In the genomic region with DNA sequence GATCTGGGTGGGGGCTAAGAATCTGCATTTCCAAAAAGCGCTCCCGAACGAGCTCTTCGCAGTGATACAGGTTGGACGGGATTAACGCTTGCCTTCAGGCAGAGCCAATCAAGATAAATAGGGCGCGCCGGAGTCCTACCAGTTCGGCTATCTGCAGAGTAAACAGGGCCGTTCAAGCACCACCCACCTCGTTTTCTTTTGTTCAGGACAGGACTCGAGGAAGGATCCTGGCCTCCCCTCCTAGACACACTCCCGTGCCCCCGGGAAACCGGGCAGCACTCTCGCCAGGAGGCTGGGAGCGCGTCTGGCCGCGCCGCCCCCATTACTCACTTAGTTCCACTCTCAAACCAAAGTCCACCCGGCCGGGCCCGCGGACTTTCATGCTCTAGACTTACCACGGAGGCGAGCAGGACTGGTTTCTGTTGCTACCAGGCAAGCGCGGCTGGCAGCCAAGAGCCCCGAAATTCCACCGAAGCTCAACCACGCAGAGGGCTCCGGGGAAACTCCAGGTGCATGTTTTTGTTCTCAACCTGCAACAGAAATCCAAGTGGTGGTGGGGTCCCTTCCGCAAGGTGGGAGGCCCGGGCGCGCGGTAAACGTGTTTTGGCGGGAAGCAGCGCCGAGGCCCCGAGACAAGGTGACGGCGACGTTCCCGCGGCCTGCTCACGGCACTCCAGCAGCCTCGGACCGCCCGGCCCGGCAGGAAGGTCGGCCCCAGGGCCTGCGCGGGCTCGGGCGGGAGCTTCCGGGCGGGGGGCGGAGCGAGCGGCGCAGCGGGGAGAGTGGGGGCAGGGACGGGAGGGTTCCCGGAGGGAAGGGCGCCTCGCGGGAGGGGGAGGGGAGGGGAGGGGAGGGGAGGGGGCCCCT, we compare ENCODE assay signal across 8 cellular contexts. TPM values are rescaled to one million over a fixed set of nuclear protein-coding genes. Genes with fewer than 3 reads are reported as not detected.
DNase-seq lines count a peak whose midpoint lies in the region; ATAC-seq and TF ChIP-seq lines count a peak whose summit lies in the region.

No MANE protein-coding gene starts in this region.

- peak overlapping the region; percentile 94 for H3K27ac Mint-ChIP-seq in activated CD8-positive, alpha-beta T cell treated with anti-CD3 and anti-CD28 coated beads for 36 hours

- H3K4me3 ChIP-seq in effector memory CD4-positive, alpha-beta T cell (ENCODE audit: insufficient read depth, low read depth, low read length, poor library complexity, severe bottlenecking) = peak overlapping the region; percentile 63

- peak overlapping the region; percentile 95 for H3K27ac ChIP-seq in effector memory CD4-positive, alpha-beta T cell (ENCODE audit: insufficient read depth, low read length, poor library complexity, severe bottlenecking)

- H3K9me3 Mint-ChIP-seq in activated CD8-positive, alpha-beta T cell treated with anti-CD3 and anti-CD28 coated beads for 36 hours = no peaks in the 10 kb centered on the region

- H3K4me1 ChIP-seq in effector memory CD4-positive, alpha-beta T cell (ENCODE audit: control insufficient read depth, insufficient read depth, low read length, poor library complexity, severe bottlenecking) = peaks cover 49% of the 10 kb centered on the region

- intact Hi-C loops in activated CD8-positive, alpha-beta T cell treated with anti-CD3 and anti-CD28 coated beads for 36 hours (cut with micrococcal nuclease) = loop anchor here (5.0 kb wide), 1 partner anchor 34 kb away; no protein-coding TSS in a partner anchor

- ATAC-seq in GM18858 (IDR thresholded peaks at IDR 0.05; ENCODE audit: unreplicated experiment) = peak; percentile 21
- peak; percentile 57 for ATAC-seq in HG03045 (IDR thresholded peaks at IDR 0.05; ENCODE audit: unreplicated experiment)
- peak; percentile 68 for ATAC-seq in activated CD8-positive, alpha-beta T cell treated with anti-CD3 and anti-CD28 coated beads for 36 hours

- CTCF ChIA-PET in activated CD8-positive, alpha-beta T cell treated with anti-CD3 and anti-CD28 coated beads for 36 hours (lab: Charles Lee) = interaction anchor here (1.0 to 2.2 kb wide), 7 partner anchors 9 to 194 kb away, joined by 3 to 9 read pairs (median 3); no protein-coding TSS in a partner anchor

- peaks cover 64% of the 10 kb centered on the region for H3K4me1 Mint-ChIP-seq in activated CD8-positive, alpha-beta T cell treated with anti-CD3 and anti-CD28 coated beads for 36 hours (ENCODE audit: low read depth)

- peak overlapping the region; percentile 99 for H3K4me3 Mint-ChIP-seq in activated CD8-positive, alpha-beta T cell treated with anti-CD3 and anti-CD28 coated beads for 36 hours

- DNase-seq in 8988T (peak; percentile 73), NCI-H345 treated with DMSO at 0.1 percent for 48 hours (lab: John Stamatoyannopoulos, UW; ENCODE audit: unreplicated experiment) (peak; percentile 13), lung microvascular endothelial cell (ENCODE audit: low read depth in 2 of 2) (peak; percentile 76 to 84)
- DNase-seq in activated CD8-positive, alpha-beta T cell treated with anti-CD3 and anti-CD28 coated beads for 36 hours = peak; percentile 83
- DNase-seq in effector memory CD4-positive, alpha-beta T cell = peak; percentile 47 to 60 (median 57)
- peak; percentile 44 to 81 (median 69) for DNase-seq in stimulated activated CD4-positive, alpha-beta T cell treated with anti-CD3 and anti-CD28 coated beads, TNF-alpha, amount 100 ng/mL, for 24 hours (ENCODE audit: low read depth in 3 of 3)

- H3K27me3 ChIP-seq in effector memory CD4-positive, alpha-beta T cell (replicated peaks; ENCODE audit: control insufficient read depth, insufficient read depth, low read length, poor library complexity, severe bottlenecking) = no peaks in the 10 kb centered on the region

- no peaks in the 10 kb centered on the region for H3K27me3 Mint-ChIP-seq in activated CD8-positive, alpha-beta T cell treated with anti-CD3 and anti-CD28 coated beads for 36 hours

- POLR2A ChIA-PET in activated CD8-positive, alpha-beta T cell treated with anti-CD3 and anti-CD28 coated beads for 36 hours (lab: Charles Lee) = interaction anchor here (1.1 to 20.5 kb wide), 16 partner anchors 10 to 257 kb away, joined by 3 to 332 read pairs (median 6); partner anchors contain the start of genes HNRNPF and ZNF487

- peaks cover 82% of the 10 kb centered on the region for H3K36me3 Mint-ChIP-seq in activated CD8-positive, alpha-beta T cell treated with anti-CD3 and anti-CD28 coated beads for 36 hours (ENCODE audit: low read depth)

- peaks cover 27% of the 10 kb centered on the region for H3K36me3 ChIP-seq in effector memory CD4-positive, alpha-beta T cell (ENCODE audit: control insufficient read depth, insufficient read depth, low read length)

- H3K9me3 ChIP-seq in effector memory CD4-positive, alpha-beta T cell (ENCODE audit: control insufficient read depth, low read length) = no peaks in the 10 kb centered on the region

- no peak for TF ChIP-seq CTCF in activated CD8-positive, alpha-beta T cell treated with anti-CD3 and anti-CD28 coated beads for 36 hours (IDR thresholded peaks at IDR 0.05)

RNA-seq across cellular contexts. Expression of gene HNRNPF, which starts 12.7 kb away (rescaled TPM):
- total RNA-seq in activated CD8-positive, alpha-beta T cell treated with anti-CD3 and anti-CD28 coated beads for 36 hours = 100 to 1,000 TPM; 442 to 445 TPM
- total RNA-seq in lung microvascular endothelial cell = 132 and 160 TPM in 2 replicates

RNA-seq across cellular contexts. Expression of gene FXYD4, which starts 24.9 kb away (rescaled TPM):
- not detected for total RNA-seq in activated CD8-positive, alpha-beta T cell treated with anti-CD3 and anti-CD28 coated beads for 36 hours
- not detected in 2 replicates for total RNA-seq in lung microvascular endothelial cell

RNA-seq across cellular contexts. Expression of gene ZNF487, which starts 40.6 kb away (rescaled TPM):
- 1 to 10 TPM; 1.4 to 1.9 TPM for total RNA-seq in activated CD8-positive, alpha-beta T cell treated with anti-CD3 and anti-CD28 coated beads for 36 hours
- total RNA-seq in lung microvascular endothelial cell = 1.2 and 1.5 TPM in 2 replicates

Comparison
In these comparisons a context has a peak if more than half of its experiments do, and no peak if none do; other contexts are left out.
1. Peak in every context shown above with its lines: DNase-seq, ATAC-seq, H3K4me3 ChIP-seq and H3K27ac ChIP-seq.
2. DNase-seq: peak in every context shown above with its lines; median percentile 83 in activated CD8-positive, alpha-beta T cell treated with anti-CD3 and anti-CD28 coated beads for 36 hours; 80 in lung microvascular endothelial cell; 73 in 8988T; 69 in stimulated activated CD4-positive, alpha-beta T cell treated with anti-CD3 and anti-CD28 coated beads, TNF-alpha, amount 100 ng/mL, for 24 hours; 57 in effector memory CD4-positive, alpha-beta T cell; 13 in NCI-H345 treated with DMSO at 0.1 percent for 48 hours.